12 cellular contexts compared by ENCODE assay signal in genomic region chr12:48004941-48005749, GRCh38. TPM values are rescaled to one million over a fixed set of nuclear protein-coding genes. Genes with fewer than 3 reads are reported as not detected.
DNase-seq lines count a peak whose midpoint lies in the region; ATAC-seq, FAIRE-seq and TF ChIP-seq lines count a peak whose summit lies in the region.
"Had no signal": no experiment of that assay in that cellular context is flagged by ENCODE, and none has a peak within 500 bp of the region (broad histone marks: within the 10 kb centered on the region; RNA-seq: fewer than 3 reads in every experiment).

No MANE protein-coding gene starts in this region.

- H3K27ac ChIP-seq in H1 (ENCODE audit: low read depth, low read length) (no peak overlapping the region), prostate gland (no peak overlapping the region)
- H3K27ac ChIP-seq: heart right ventricle, skin epidermis had no signal

- H2BK5ac ChIP-seq in H1 (ENCODE audit: low read depth, low read length) = 0 out of 2 replicates have a peak overlapping the region, but pooled peaks have one; percentile 45

- H3K4ac ChIP-seq in H1 (replicated peaks; ENCODE audit: insufficient read length, low read depth, low read length) = no peak overlapping the region

- H3K4me3 Mint-ChIP-seq in Caco-2 (ENCODE audit: unreplicated experiment) (peak overlapping the region; percentile 95), neural crest cell (peak overlapping the region; percentile 85)

- H2AFZ ChIP-seq in Loucy (ENCODE audit: low read length) (peak overlapping the region; percentile 81), H1 (ENCODE audit: low read length) (peak overlapping the region; percentile 1; the same call in 1 of the 2 replicates)

- DNase-seq in Caco-2 (peak in 1 of 2 experiments; percentile 47), H1 (ENCODE audit: low read depth in 1 of 2, low spot score in 2 of 2) (no peak), neural crest cell (ENCODE audit: low read depth, low spot score) (no peak), NCI-H226 (no peak), prostate gland (ENCODE audit: low spot score) (no peak), HUDEP-2 (lab: John Stamatoyannopoulos, UW; ENCODE audit: unreplicated experiment in 76 of 76) (no peak)
- DNase-seq: effector CD4-positive, alpha-beta T cell; heart right ventricle; NK-92 treated with Interleukin-12 subunit alpha and Interleukin-12 subunit beta, amount 100 ng/mL, for 24 hours had no signal

- H3K4me1 Mint-ChIP-seq in Caco-2 (ENCODE audit: low read depth, unreplicated experiment) (peaks cover 8% of the 10 kb centered on the region), neural crest cell (peaks cover 54% of the 10 kb centered on the region)

- no peak overlapping the region for H2AK5ac ChIP-seq in H1 (ENCODE audit: low read depth, low read length)

- H3K4me1 ChIP-seq in Caco-2 (peaks cover 23% of the 10 kb centered on the region), Loucy (ENCODE audit: insufficient read depth, low read length, poor library complexity, severe bottlenecking) (peaks cover 28% of the 10 kb centered on the region), H1 (replicated peaks in 1 of 4; ENCODE audit: control insufficient read depth in 3 of 4, insufficient read depth in 4 of 4, low read length in 3 of 4) (peaks cover 20 to 34% (median 21%) of the 10 kb centered on the region in 4 experiments), prostate gland (replicated peaks) (peaks cover 16% of the 10 kb centered on the region)

- H3K4me3 ChIP-seq in Caco-2 (ENCODE audit: low read depth, low read length) (peak overlapping the region; percentile 50), Loucy (ENCODE audit: low read length, poor library complexity, severe bottlenecking) (peak overlapping the region; percentile 83), H1 (ENCODE audit: extremely low read depth in 1 of 4, insufficient read depth in 2 of 4, low read depth in 3 of 4, low read length in 4 of 4) (peak overlapping the region; percentile 27 to 63 (median 52); a peak in 7 of 8 replicates), prostate gland (no peak overlapping the region)

- peak overlapping the region; percentile 65 for H3K18ac ChIP-seq in H1 (ENCODE audit: extremely low read depth, low read length)

- TF ChIP-seq POLR2A in H1 (IDR thresholded peaks at IDR 0.05; ENCODE audit: control extremely low read depth in 1 of 2, low read depth in 2 of 2, low read length in 2 of 2) (no peak), prostate gland (IDR thresholded peaks at IDR 0.05) (no peak)

- H3K27ac Mint-ChIP-seq in Caco-2 (ENCODE audit: unreplicated experiment) (peak overlapping the region; percentile 66), neural crest cell (ENCODE audit: unreplicated experiment) (no peak overlapping the region)

- H2BK12ac ChIP-seq in H1 (ENCODE audit: low read depth, low read length) = peak overlapping the region; percentile 72; the same call in 1 of the 2 replicates

- POLR2A ChIA-PET in Caco-2 (lab: Charles Lee) = interaction anchor here (0.6 to 0.7 kb wide), 4 partner anchors 17 to 1736 kb away, joined by 3 to 8 read pairs (median 6); no protein-coding TSS in a partner anchor
- POLR2A ChIA-PET in H1 (lab: Charles Lee; ENCODE audit: partially characterized antibody) = interaction anchor here (0.8 to 1.4 kb wide), 5 partner anchors 16 to 101 kb away, joined by 3 to 5 read pairs (median 3); partner anchors contain the start of gene SENP1

- H2BK20ac ChIP-seq in H1 (ENCODE audit: low read length) = peak overlapping the region; percentile 87; the same call in 1 of the 2 replicates

- TF ChIP-seq EP300 in H1 (IDR thresholded peaks at IDR 0.05; ENCODE audit: borderline replicate concordance in 1 of 2, low read depth in 2 of 2, low read length in 2 of 2) = no peak

- peak overlapping the region; percentile 75 for H3K4me2 ChIP-seq in Loucy (ENCODE audit: low read depth, low read length, poor library complexity, severe bottlenecking)
- peak overlapping the region; percentile 90 to 99 for H3K4me2 ChIP-seq in H1 (ENCODE audit: insufficient read depth in 1 of 2, low read depth in 2 of 2, low read length in 2 of 2)

- H3K9ac ChIP-seq in Loucy (ENCODE audit: low read depth, low read length, poor library complexity, severe bottlenecking) (peak overlapping the region; percentile 82), H1 (replicated peaks in 1 of 4; ENCODE audit: extremely low read depth in 1 of 4, low read depth in 3 of 4, low read length in 3 of 4) (no peak overlapping the region)

- FAIRE-seq in H1 (lab: Jason Lieb, UNC) = no peak

- H3K9me3 Mint-ChIP-seq in Caco-2 (ENCODE audit: unreplicated experiment) = peaks cover 8% of the 10 kb centered on the region
- H3K9me3 Mint-ChIP-seq in neural crest cell = no peaks in the 10 kb centered on the region

- 8% methylated on average over 29 of the region's 31 CpGs; no CpG with 5 or more reads in 1 of the 2 experiments for WGBS in H1 (ENCODE audit: extremely low coverage in 1 of 2, insufficient coverage in 1 of 2, insufficient read length in 1 of 2, insufficient replicate concordance in 2 of 2, low coverage in 1 of 2, low lambda C conversion rate in 2 of 2, missing lambda C conversion rate in 1 of 2), 2 experiments
- 51% methylated on average over 30 of the region's 31 CpGs for WGBS in prostate gland

- H2BK120ac ChIP-seq in H1 (replicated peaks; ENCODE audit: low read depth, low read length) = no peak overlapping the region

- H4K20me1 ChIP-seq in Loucy (ENCODE audit: insufficient read depth, low read length, poor library complexity, severe bottlenecking) (peaks cover 22% of the 10 kb centered on the region), H1 (replicated peaks in 1 of 2; ENCODE audit: control insufficient read depth in 1 of 2, insufficient read depth in 2 of 2, low read length in 2 of 2) (peaks cover 5 to 16% of the 10 kb centered on the region in 2 experiments)

- H3K23ac ChIP-seq in H1 (ENCODE audit: insufficient read length) = no peak overlapping the region

- H3K36me3 Mint-ChIP-seq in Caco-2 (ENCODE audit: insufficient read depth, unreplicated experiment) (peaks cover 29% of the 10 kb centered on the region), neural crest cell (ENCODE audit: low read depth) (no peaks in the 10 kb centered on the region)

- H3K9me3 ChIP-seq in Caco-2 = no peaks in the 10 kb centered on the region
- no peaks in the 10 kb centered on the region for H3K9me3 ChIP-seq in Loucy (ENCODE audit: insufficient read depth, low read depth, low read length)
- no peaks in the 10 kb centered on the region for H3K9me3 ChIP-seq in H1 (ENCODE audit: insufficient read depth in 2 of 2, low read depth in 1 of 2, low read length in 1 of 2)
- no peaks in the 10 kb centered on the region for H3K9me3 ChIP-seq in prostate gland
- H3K9me3 ChIP-seq: heart right ventricle had no signal

- no TSS peak for BruUV-seq in Caco-2 (replicated peaks; lab: Mats Ljungman, UMichigan)

- no peak overlapping the region for H4K8ac ChIP-seq in H1 (ENCODE audit: extremely low read depth, insufficient read depth, low read length)

- H3K79me2 ChIP-seq in Loucy (ENCODE audit: insufficient read depth, low read length) (peaks cover 40% of the 10 kb centered on the region), H1 (ENCODE audit: control insufficient read depth in 1 of 2, insufficient read depth in 2 of 2, low read length in 2 of 2) (no peaks in the 10 kb centered on the region)

- CTCF ChIA-PET in Caco-2 (lab: Charles Lee) = interaction anchor here (0.6 to 1.8 kb wide), 5 partner anchors 25 to 152 kb away, joined by 3 to 8 read pairs (median 3); partner anchors contain the start of genes ASB8 and TMEM106C
- CTCF ChIA-PET in H1 (lab: Charles Lee; ENCODE audit: partially characterized antibody) = interaction anchor here (0.8 to 3.6 kb wide), 12 partner anchors 9 to 57 kb away, joined by 3 to 21 read pairs (median 4); no protein-coding TSS in a partner anchor

- H2BK15ac ChIP-seq in H1 (ENCODE audit: low read length) = no peak overlapping the region; the same call in 1 of the 2 replicates

- H3K36me3 ChIP-seq in Caco-2 (ENCODE audit: control insufficient read depth, insufficient read depth, low read length) = no peaks in the 10 kb centered on the region
- H3K36me3 ChIP-seq in Loucy (ENCODE audit: insufficient read depth, low read length) = no peaks in the 10 kb centered on the region
- no peaks in the 10 kb centered on the region for H3K36me3 ChIP-seq in H1 (ENCODE audit: control insufficient read depth in 2 of 4, insufficient read depth in 4 of 4, low read length in 3 of 4)
- H3K36me3 ChIP-seq in prostate gland = no peaks in the 10 kb centered on the region
- H3K36me3 ChIP-seq: heart right ventricle had no signal

- no peak for ATAC-seq in SK-N-SH treated with all-trans-retinoic acid at 6 μM for 48 hours

- H3K56ac ChIP-seq in H1 (replicated peaks; ENCODE audit: insufficient read length, low read depth, low read length) = no peak overlapping the region

- no peak overlapping the region for H3K14ac ChIP-seq in H1 (ENCODE audit: insufficient read length)

- H4K91ac ChIP-seq in H1 (replicated peaks; ENCODE audit: insufficient read length, low read length) = no peak overlapping the region

- no peak overlapping the region for H4K5ac ChIP-seq in H1 (ENCODE audit: insufficient read length, low read depth, low read length)

- H3F3A ChIP-seq in Loucy (ENCODE audit: low read depth) = no peaks in the 10 kb centered on the region

- H3K9me2 ChIP-seq in Loucy (replicated peaks; ENCODE audit: low read depth, low read length) = no peaks in the 10 kb centered on the region

- H3K27me3 ChIP-seq in Caco-2 (replicated peaks; ENCODE audit: control insufficient read depth, insufficient read depth, low read length) (no peaks in the 10 kb centered on the region), Loucy (ENCODE audit: insufficient read depth, low read length, poor library complexity, severe bottlenecking) (peaks cover 16% of the 10 kb centered on the region), H1 (replicated peaks in 1 of 4; ENCODE audit: control insufficient read depth in 3 of 4, extremely low read depth in 1 of 4, insufficient read depth in 3 of 4, low read length in 3 of 4) (peaks cover 78 to 100% (median 98%) of the 10 kb centered on the region in 4 experiments), prostate gland (replicated peaks; ENCODE audit: insufficient read depth) (peaks cover 14% of the 10 kb centered on the region)

- no peak for TF ChIP-seq CTCF in Caco-2 (IDR thresholded peaks at IDR 0.05; ENCODE audit: insufficient read depth in 1 of 2, low read depth in 1 of 2, low read length in 1 of 2, severe bottlenecking in 1 of 2, unreplicated experiment in 1 of 2)
- no peak for TF ChIP-seq CTCF in Loucy (conservative IDR thresholded peaks at IDR 0.05; ENCODE audit: low read length)
- TF ChIP-seq CTCF in H1 (IDR thresholded peaks at IDR 0.05; ENCODE audit: control extremely low read depth in 1 of 3, insufficient read depth in 1 of 3, low read depth in 1 of 3, low read length in 3 of 3) = no peak
- no peak for TF ChIP-seq CTCF in neural crest cell (conservative IDR thresholded peaks at IDR 0.05)
- no peak for TF ChIP-seq CTCF in prostate gland (IDR thresholded peaks at IDR 0.05)

- no peaks in the 10 kb centered on the region; the same call in 1 of the 2 replicates for H3K79me1 ChIP-seq in H1 (ENCODE audit: low read depth, low read length)

- intact Hi-C loops in Caco-2 (cut with micrococcal nuclease; ENCODE audit: unreplicated experiment) (loop anchor here (5.0 kb wide), 2 partner anchors 98 to 162 kb away; no protein-coding TSS in a partner anchor), prostate gland (cut with DNase I) (no loop called here)

- H3K23me2 ChIP-seq in H1 (ENCODE audit: low read depth, low read length) = peaks cover 25% of the 10 kb centered on the region

- H3K27me3 Mint-ChIP-seq in Caco-2 (ENCODE audit: insufficient read depth, unreplicated experiment) = no peaks in the 10 kb centered on the region
- H3K27me3 Mint-ChIP-seq in neural crest cell (ENCODE audit: low read depth) = peaks cover 65% of the 10 kb centered on the region

- no peak for TF ChIP-seq RAD21 in H1 (IDR thresholded peaks at IDR 0.05 in 1 of 2, conservative IDR thresholded peaks at IDR 0.05 in 1 of 2; ENCODE audit: low read depth in 2 of 2, low read length in 2 of 2)

RNA-seq across cellular contexts. Expression of gene COL2A1, which starts 0.9 kb away (rescaled TPM):
- total RNA-seq in Caco-2 (2022) = 200 and 201 TPM in 2 replicates
- total RNA-seq in H1 (2021; fragmentation: NEBNext Ultra II Directional; extraction: Animal tissue kit (Norgen Biotek cat#: 25700)) = 11.7 and 14.6 TPM in 2 replicates
- polyA plus RNA-seq in H1 (2011; rRNA removed) = 4.2 and 8.8 TPM in 2 replicates
- 6.4 TPM for polyA plus RNA-seq in H1 (2011; cell fraction: cytosol; rRNA removed)
- 34.3 TPM for polyA plus RNA-seq in H1 (2011; cell fraction: nucleus; rRNA removed)
- 7.3 to 9.9 TPM (median 8.3 TPM) in 4 replicates for polyA plus RNA-seq in H1 (2012, experiment 1 of 2)
- polyA plus RNA-seq in H1 (2012, experiment 2 of 2) = 8.6 TPM
- polyA plus RNA-seq in H1 (2013, experiment 1 of 2) = 10.3 TPM
- 8.7 TPM for polyA plus RNA-seq in H1 (2013, experiment 2 of 2)
- polyA minus RNA-seq in H1 (2011; rRNA and poly(A)+ RNA removed) = 2.9 and 5.7 TPM in 2 replicates
- 7.3 TPM for polyA minus RNA-seq in H1 (2011; cell fraction: cytosol; rRNA and poly(A)+ RNA removed)
- 7.9 TPM for polyA minus RNA-seq in H1 (2011; cell fraction: nucleus; rRNA and poly(A)+ RNA removed)
- 384 and 386 TPM in 2 replicates for total RNA-seq in neural crest cell
- 1 to 10 TPM in 1 of 2 donors, under 1 TPM in 1; 0.14 to 1.9 TPM for total RNA-seq in prostate gland

RNA-seq across cellular contexts. Expression of gene TMEM106C, which starts 41.7 kb away (rescaled TPM):
- total RNA-seq in Caco-2 (2022) = 247 and 281 TPM in 2 replicates
- 36.6 and 37.0 TPM in 2 replicates for total RNA-seq in H1 (2021; fragmentation: NEBNext Ultra II Directional; extraction: Animal tissue kit (Norgen Biotek cat#: 25700))
- 35.7 and 45.3 TPM in 2 replicates for polyA plus RNA-seq in H1 (2011; rRNA removed)
- 50.0 TPM for polyA plus RNA-seq in H1 (2011; cell fraction: cytosol; rRNA removed)
- polyA plus RNA-seq in H1 (2011; cell fraction: nucleus; rRNA removed) = 47.3 TPM
- 30.0 to 40.7 TPM (median 38.1 TPM) in 4 replicates for polyA plus RNA-seq in H1 (2012, experiment 1 of 2)
- 22.3 TPM for polyA plus RNA-seq in H1 (2012, experiment 2 of 2)
- polyA plus RNA-seq in H1 (2013, experiment 1 of 2) = 29.9 TPM
- 32.5 TPM for polyA plus RNA-seq in H1 (2013, experiment 2 of 2)
- 64.9 and 98.9 TPM in 2 replicates for polyA minus RNA-seq in H1 (2011; rRNA and poly(A)+ RNA removed)
- polyA minus RNA-seq in H1 (2011; cell fraction: cytosol; rRNA and poly(A)+ RNA removed) = 23.5 TPM
- 34.8 TPM for polyA minus RNA-seq in H1 (2011; cell fraction: nucleus; rRNA and poly(A)+ RNA removed)
- 147 and 159 TPM in 2 replicates for total RNA-seq in neural crest cell
- total RNA-seq in prostate gland = 10 to 100 TPM; 54.6 to 91.1 TPM

Comparison
In these comparisons a context has a peak if more than half of its experiments do, and no peak if none do; other contexts are left out.
1. H3K4me3 ChIP-seq: peak in Caco-2 (single experiment), Loucy (single experiment) and H1 (4 of 4); none in prostate gland (0 of 2).
2. RNA of gene COL2A1, which starts 0.9 kb away (total RNA-seq): 384 to 386 TPM in neural crest cell and 200 to 201 TPM in Caco-2; 11.7 to 14.6 TPM in H1 and 0.14 to 1.9 TPM in prostate gland; every median in the first group is over 10 times any median in the second.